In genomic region chrX:140157611-140158010, GRCh38 we compare ENCODE assay signal across 19 cellular contexts.
DNase-seq lines count a peak whose midpoint lies in the region; ATAC-seq, FAIRE-seq and TF ChIP-seq lines count a peak whose summit lies in the region.
"Had no signal": no experiment of that assay in that cellular context is flagged by ENCODE, and none has a peak within 500 bp of the region (broad histone marks: within the 10 kb centered on the region; RNA-seq: fewer than 3 reads in every experiment).

No MANE protein-coding gene starts in this region.

- ATAC-seq in sciatic nerve (peak; percentile 73), T-helper 17 cell (no peak)
- ATAC-seq: activated CD4-positive, alpha-beta T cell treated with anti-CD3 and anti-CD28 coated beads for 36 hours; effector memory CD8-positive, alpha-beta T cell; mucosa of descending colon had no signal

- no peak overlapping the region for H3K27ac Mint-ChIP-seq in T-helper 17 cell
- H3K27ac Mint-ChIP-seq: activated CD4-positive, alpha-beta T cell treated with anti-CD3 and anti-CD28 coated beads for 36 hours; effector memory CD8-positive, alpha-beta T cell; T-helper 1 cell treated with Interleukin-12 subunit alpha and Interleukin-12 subunit beta and Interleukin-4 antibody, amounts not matched to agents 30 μg/mL and 1 μg/mL, for 36 hours had no signal

- in situ Hi-C loops in GM13976 (cut with MboI; ENCODE audit: low sequenced_read_pairs, unreplicated experiment): no loop called here

- no peaks in the 10 kb centered on the region for H3K9me3 ChIP-seq in T-helper 17 cell (ENCODE audit: control insufficient read depth, low read length, poor library complexity, severe bottlenecking)
- H3K9me3 ChIP-seq: mucosa of descending colon had no signal

- FAIRE-seq in HTR-8/SVneo (lab: Jason Lieb, UNC): no peak
- FAIRE-seq: islet of Langerhans had no signal

- H3K27me3 Mint-ChIP-seq in T-helper 17 cell: no peaks in the 10 kb centered on the region
- H3K27me3 Mint-ChIP-seq: activated CD4-positive, alpha-beta T cell treated with anti-CD3 and anti-CD28 coated beads for 36 hours; effector memory CD8-positive, alpha-beta T cell had no signal

- H3K36me3 Mint-ChIP-seq in T-helper 17 cell (ENCODE audit: low read depth): no peaks in the 10 kb centered on the region

- no peaks in the 10 kb centered on the region for H3K4me1 Mint-ChIP-seq in T-helper 17 cell
- H3K4me1 Mint-ChIP-seq: activated CD4-positive, alpha-beta T cell treated with anti-CD3 and anti-CD28 coated beads for 36 hours had no signal

- TF ChIP-seq CTCF in GM13976 (IDR thresholded peaks at IDR 0.05; ENCODE audit: borderline replicate concordance, control extremely low read depth, extremely low read depth, insufficient read depth, missing control alignments): no peak

- DNase-seq in HTR-8/SVneo (ENCODE audit: insufficient read length, low spot score) (peak; percentile 0), amniotic epithelial cell (ENCODE audit: low read depth) (peak; percentile 93), foreskin melanocyte (peak; percentile 82), sciatic nerve (ENCODE audit: low spot score) (no peak), T-helper 17 cell (no peak), GM13976 (ENCODE audit: low spot score) (no peak), germinal center (ENCODE audit: low spot score) (no peak)
- DNase-seq: activated CD4-positive, alpha-beta T cell treated with anti-CD3 and anti-CD28 coated beads for 36 hours; activated naive CD4-positive, alpha-beta T cell treated with anti-CD3 and anti-CD28 coated beads, Interleukin-2, amount 50 U/mL, for 16 hours; C1 segment of cervical spinal cord; central memory CD4-positive, alpha-beta T cell; effector memory CD8-positive, alpha-beta T cell; mucosa of descending colon; NCI-H187; NCI-H524; stimulated activated CD4-positive, alpha-beta T cell treated with anti-CD3 and anti-CD28 coated beads, Interleukin-12 subunit alpha, Interleukin-12 subunit beta, amount 100 ng/mL, for 4 hours; stomach had no signal

- H3K4me3 Mint-ChIP-seq in T-helper 17 cell: no peak overlapping the region
- H3K4me3 Mint-ChIP-seq: activated CD4-positive, alpha-beta T cell treated with anti-CD3 and anti-CD28 coated beads for 36 hours; effector memory CD8-positive, alpha-beta T cell; T-helper 1 cell treated with Interleukin-12 subunit alpha and Interleukin-12 subunit beta and Interleukin-4 antibody, amounts not matched to agents 30 μg/mL and 1 μg/mL, for 36 hours had no signal

- intact Hi-C loops in sciatic nerve (cut with DNase I): no loop called here

Comparison
In these comparisons a context has a peak if more than half of its experiments do, and no peak if none do; other contexts are left out.
1. DNase-seq: peak in HTR-8/SVneo (single experiment), amniotic epithelial cell (single experiment) and foreskin melanocyte (single experiment); none in sciatic nerve (single experiment), T-helper 17 cell (0 of 3), GM13976 (single experiment) and germinal center (single experiment).